In the genomic region with DNA sequence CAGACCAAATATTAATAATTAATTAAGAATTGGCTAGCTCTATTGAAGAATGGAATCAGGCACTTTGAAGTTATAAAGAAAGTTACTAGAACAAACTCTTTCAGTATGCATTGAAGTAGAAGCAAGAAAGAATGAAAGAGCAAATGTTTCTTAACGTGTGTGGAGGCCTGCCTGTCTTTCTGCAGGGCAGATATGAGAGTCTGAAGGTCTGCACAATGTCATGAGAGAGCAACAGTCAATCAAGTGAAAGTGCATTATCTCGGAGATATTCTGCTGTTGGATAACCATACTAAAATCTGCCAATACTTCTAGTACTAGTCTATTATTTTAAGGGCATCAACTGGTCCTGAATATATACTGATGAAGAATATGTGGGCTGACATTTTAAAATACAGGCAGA, we compare ENCODE assay signal across 9 cellular contexts.
"Had no signal": no experiment of that assay in that cellular context is flagged by ENCODE, and none has a peak within 500 bp of the region (broad histone marks: within the 10 kb centered on the region; RNA-seq: fewer than 3 reads in every experiment).

No MANE protein-coding gene starts in this region.

- ATAC-seq: HCT116, HepG2 had no signal

- H3K4me3 Mint-ChIP-seq: HFFc6, IgD-negative memory B cell had no signal

- H3K27ac ChIP-seq: GM23248, HL-60 had no signal

- H2AFZ ChIP-seq: GM23248 had no signal

- DNase-seq: GM23248, GOT3, H7, HFFc6 had no signal

- H3K4me1 ChIP-seq: HAP-1 had no signal

- H3K36me3 ChIP-seq: HAP-1 had no signal

- H3K27ac Mint-ChIP-seq: HFFc6, IgD-negative memory B cell had no signal

- H3K36me3 Mint-ChIP-seq: IgD-negative memory B cell had no signal

- H3K9ac ChIP-seq: GM23248 had no signal

- H3K4me1 Mint-ChIP-seq: IgD-negative memory B cell had no signal

- H3K9me3 ChIP-seq: HAP-1 had no signal

- H3K4me3 ChIP-seq: GM23248, HAP-1 had no signal

- H3K27me3 Mint-ChIP-seq: IgD-negative memory B cell had no signal
